ENCODE assay signal across 10 cellular contexts in genomic region chr5:129096382-129096991, GRCh38. TPM values are rescaled to one million over a fixed set of nuclear protein-coding genes. Genes with fewer than 3 reads are reported as not detected.
DNase-seq lines count a peak whose midpoint lies in the region; ATAC-seq, FAIRE-seq and TF ChIP-seq lines count a peak whose summit lies in the region.
"Had no signal": no experiment of that assay in that cellular context is flagged by ENCODE, and none has a peak within 500 bp of the region (broad histone marks: within the 10 kb centered on the region; RNA-seq: fewer than 3 reads in every experiment).

No MANE protein-coding gene starts in this region.

- H3K36me3 Mint-ChIP-seq in activated naive CD8-positive, alpha-beta T cell treated with anti-CD3 and anti-CD28 coated beads, Interleukin-2, amount 50 U/mL, for 24 hours (ENCODE audit: low read depth): peaks cover 1% of the 10 kb centered on the region
- no peaks in the 10 kb centered on the region for H3K36me3 Mint-ChIP-seq in memory B cell

- CTCF ChIA-PET in A549 (lab: Yijun Ruan, JAX): interaction anchor here (1.3 to 3.5 kb wide), 3 partner anchors 10 to 190 kb away, joined by 3 to 9 read pairs (median 6); no protein-coding TSS in a partner anchor

- TF ChIP-seq EP300 in A549 (IDR thresholded peaks at IDR 0.05): no peak
- no peak for TF ChIP-seq EP300 in tibial nerve (IDR thresholded peaks at IDR 0.05)

- H3K4me1 Mint-ChIP-seq in activated naive CD8-positive, alpha-beta T cell treated with anti-CD3 and anti-CD28 coated beads, Interleukin-2, amount 50 U/mL, for 24 hours: peaks cover 32% of the 10 kb centered on the region
- H3K4me1 Mint-ChIP-seq in memory B cell: peaks cover 18% of the 10 kb centered on the region

- no peak for TF ChIP-seq RAD21 in A549 (conservative IDR thresholded peaks at IDR 0.05 in 1 of 2, IDR thresholded peaks at IDR 0.05 in 1 of 2)

- H3K27ac Mint-ChIP-seq in activated naive CD8-positive, alpha-beta T cell treated with anti-CD3 and anti-CD28 coated beads, Interleukin-2, amount 50 U/mL, for 24 hours: no peak overlapping the region
- no peak overlapping the region for H3K27ac Mint-ChIP-seq in memory B cell

- H3K4me3 ChIP-seq in A549 (no peak overlapping the region), tibial nerve (no peak overlapping the region)

- WGBS in A549 (ENCODE audit: missing lambda C conversion rate): 96% methylated on average over 8 of the region's 8 CpGs
- WGBS in tibial nerve, 2 donors: 84 to 91% methylated on average over 8 of the region's 8 CpGs

- FAIRE-seq in A549 (lab: Jason Lieb, UNC): no peak

- no peak overlapping the region; the same call in 2 of the 3 replicates for H3K4me2 ChIP-seq in A549

- DNase-seq in A549 (ENCODE audit: low read depth in 1 of 2, low spot score in 1 of 2): peak; percentile 6 to 9
- DNase-seq in activated naive CD8-positive, alpha-beta T cell treated with anti-CD3 and anti-CD28 coated beads, Interleukin-2, amount 50 U/mL, for 24 hours: no peak
- no peak for DNase-seq in memory B cell (ENCODE audit: low spot score in 2 of 2)
- no peak for DNase-seq in tibial nerve (ENCODE audit: low spot score in 2 of 2)
- no peak for DNase-seq in NCI-H510A (lab: John Stamatoyannopoulos, UW)
- no peak for DNase-seq in COLO829 (ENCODE audit: low spot score)
- DNase-seq: activated B cell treated with CpG ODN at 0.5 μM for 24 hours, anterior cingulate cortex had no signal

- TF ChIP-seq CTCF in A549 (IDR thresholded peaks at IDR 0.05): no peak
- peak; percentile 34 for TF ChIP-seq CTCF in GM12873 (IDR thresholded peaks at IDR 0.05; ENCODE audit: insufficient read depth, low read depth, low read length, missing control alignments)
- TF ChIP-seq CTCF in tibial nerve (IDR thresholded peaks at IDR 0.05): no peak

- TF ChIP-seq POLR2A in A549 (IDR thresholded peaks at IDR 0.05; ENCODE audit: low read length) (no peak), tibial nerve (IDR thresholded peaks at IDR 0.05) (no peak)

- H3K9me3 ChIP-seq in A549 (no peaks in the 10 kb centered on the region), tibial nerve (no peaks in the 10 kb centered on the region)

- H3K27ac ChIP-seq in A549 (no peak overlapping the region), tibial nerve (no peak overlapping the region)

- H3K9me3 Mint-ChIP-seq in activated naive CD8-positive, alpha-beta T cell treated with anti-CD3 and anti-CD28 coated beads, Interleukin-2, amount 50 U/mL, for 24 hours: no peaks in the 10 kb centered on the region
- no peaks in the 10 kb centered on the region for H3K9me3 Mint-ChIP-seq in memory B cell
- H3K9me3 Mint-ChIP-seq: activated B cell treated with CpG ODN at 0.5 μM for 24 hours had no signal

- H3K4me1 ChIP-seq in A549: peaks cover 5% of the 10 kb centered on the region; the same call in 2 of the 3 replicates
- peaks cover 0 to 20% (median 5%) of the 10 kb centered on the region in 4 donors for H3K4me1 ChIP-seq in tibial nerve

- H3K27me3 Mint-ChIP-seq in activated naive CD8-positive, alpha-beta T cell treated with anti-CD3 and anti-CD28 coated beads, Interleukin-2, amount 50 U/mL, for 24 hours: peaks cover 11% of the 10 kb centered on the region
- peaks cover 2% of the 10 kb centered on the region for H3K27me3 Mint-ChIP-seq in memory B cell

- no peaks in the 10 kb centered on the region for H3K36me3 ChIP-seq in tibial nerve

- peak overlapping the region; percentile 58 for H3K4me3 Mint-ChIP-seq in activated naive CD8-positive, alpha-beta T cell treated with anti-CD3 and anti-CD28 coated beads, Interleukin-2, amount 50 U/mL, for 24 hours
- peak overlapping the region; percentile 31 for H3K4me3 Mint-ChIP-seq in memory B cell

- ATAC-seq in A549: no peak
- ATAC-seq in activated naive CD8-positive, alpha-beta T cell treated with anti-CD3 and anti-CD28 coated beads, Interleukin-2, amount 50 U/mL, for 24 hours: no peak
- ATAC-seq in memory B cell (ENCODE audit: low read depth): no peak
- no peak for ATAC-seq in GM18511 (IDR thresholded peaks at IDR 0.05; ENCODE audit: unreplicated experiment)

- H3K27me3 ChIP-seq in tibial nerve: no peaks in the 10 kb centered on the region

- POLR2A ChIA-PET in A549 (lab: Yijun Ruan, JAX): no interaction called here

TF ChIP-seq in A549, 52 proteins besides CTCF, POLR2A, EP300 and RAD21:
- TF ChIP-seq RFX5 (IDR thresholded peaks at IDR 0.05) (no peak), SMC3 (IDR thresholded peaks at IDR 0.05) (no peak), TP53 (CRISPR knock-in tag; IDR thresholded peaks at IDR 0.05) (no peak), MAZ (IDR thresholded peaks at IDR 0.05; ENCODE audit: borderline replicate concordance, low read depth, low read length) (no peak), KDM1A (IDR thresholded peaks at IDR 0.05; ENCODE audit: low read depth) (no peak), HOXB5 (CRISPR knock-in tag; IDR thresholded peaks at IDR 0.05) (no peak), USF2 (IDR thresholded peaks at IDR 0.05) (no peak), NFE2L2 (conservative IDR thresholded peaks at IDR 0.05; ENCODE audit: low read length) (no peak), ZFP36 (IDR thresholded peaks at IDR 0.05; ENCODE audit: borderline replicate concordance, partially characterized antibody) (no peak), MAFK (IDR thresholded peaks at IDR 0.05; ENCODE audit: partially characterized antibody) (no peak), E2F6 (IDR thresholded peaks at IDR 0.05; ENCODE audit: borderline replicate concordance, low read depth) (no peak), POLR2AphosphoS2 (conservative IDR thresholded peaks at IDR 0.05; ENCODE audit: low read length) (no peak), CHD4 (IDR thresholded peaks at IDR 0.05; ENCODE audit: borderline replicate concordance) (no peak), PHF8 (IDR thresholded peaks at IDR 0.05; ENCODE audit: borderline replicate concordance, low read depth) (no peak), ESRRA (IDR thresholded peaks at IDR 0.05; ENCODE audit: borderline replicate concordance, low read length) (no peak), KDM5A (IDR thresholded peaks at IDR 0.05) (no peak)
- TF ChIP-seq, protein P1, sequence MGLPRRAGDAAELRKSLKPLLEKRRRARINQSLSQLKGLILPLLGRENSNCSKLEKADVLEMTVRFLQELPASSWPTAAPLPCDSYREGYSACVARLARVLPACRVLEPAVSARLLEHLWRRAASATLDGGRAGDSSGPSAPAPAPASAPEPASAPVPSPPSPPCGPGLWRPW (IDR thresholded peaks at IDR 0.05): no peak
- TF ChIP-seq, protein P2, sequence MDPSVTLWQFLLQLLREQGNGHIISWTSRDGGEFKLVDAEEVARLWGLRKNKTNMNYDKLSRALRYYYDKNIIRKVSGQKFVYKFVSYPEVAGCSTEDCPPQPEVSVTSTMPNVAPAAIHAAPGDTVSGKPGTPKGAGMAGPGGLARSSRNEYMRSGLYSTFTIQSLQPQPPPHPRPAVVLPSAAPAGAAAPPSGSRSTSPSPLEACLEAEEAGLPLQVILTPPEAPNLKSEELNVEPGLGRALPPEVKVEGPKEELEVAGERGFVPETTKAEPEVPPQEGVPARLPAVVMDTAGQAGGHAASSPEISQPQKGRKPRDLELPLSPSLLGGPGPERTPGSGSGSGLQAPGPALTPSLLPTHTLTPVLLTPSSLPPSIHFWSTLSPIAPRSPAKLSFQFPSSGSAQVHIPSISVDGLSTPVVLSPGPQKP (IDR thresholded peaks at IDR 0.05; ENCODE audit: low read depth, low read length): no peak
- TF ChIP-seq, protein P3, sequence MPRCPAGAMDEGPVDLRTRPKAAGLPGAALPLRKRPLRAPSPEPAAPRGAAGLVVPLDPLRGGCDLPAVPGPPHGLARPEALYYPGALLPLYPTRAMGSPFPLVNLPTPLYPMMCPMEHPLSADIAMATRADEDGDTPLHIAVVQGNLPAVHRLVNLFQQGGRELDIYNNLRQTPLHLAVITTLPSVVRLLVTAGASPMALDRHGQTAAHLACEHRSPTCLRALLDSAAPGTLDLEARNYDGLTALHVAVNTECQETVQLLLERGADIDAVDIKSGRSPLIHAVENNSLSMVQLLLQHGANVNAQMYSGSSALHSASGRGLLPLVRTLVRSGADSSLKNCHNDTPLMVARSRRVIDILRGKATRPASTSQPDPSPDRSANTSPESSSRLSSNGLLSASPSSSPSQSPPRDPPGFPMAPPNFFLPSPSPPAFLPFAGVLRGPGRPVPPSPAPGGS (IDR thresholded peaks at IDR 0.05): no peak

RNA-seq across cellular contexts. Expression of gene ISOC1, which starts 1.9 kb away (rescaled TPM):
- polyA plus RNA-seq in A549 (2011; rRNA removed) (25.6 and 31.6 TPM in 2 replicates), A549 (2017; fragmentation: RNase III; extraction: RNeasy Plus Mini Kit Qiagen cat#74134 plus additional on column Dnase treatment) (15.5 to 17.8 TPM (median 17.3 TPM) in 3 replicates)
- polyA plus RNA-seq in A549 (2012; cell fraction: cytosol; rRNA removed): 14.1 and 17.3 TPM in 2 replicates
- 6.8 and 10.3 TPM in 2 replicates for polyA plus RNA-seq in A549 (2012; cell fraction: nucleus; rRNA removed)
- 11.8 and 12.4 TPM in 2 replicates for polyA minus RNA-seq in A549 (2011; rRNA and poly(A)+ RNA removed)
- 10 to 100 TPM in 3 of 4 donors, 1 to 10 TPM in 1; 9.3 to 20.5 (median 18.8) TPM for total RNA-seq in tibial nerve

Comparison
In these comparisons a context has a peak if more than half of its experiments do, and no peak if none do; other contexts are left out.
1. DNase-seq: peak in A549 (2 of 2); none in activated naive CD8-positive, alpha-beta T cell treated with anti-CD3 and anti-CD28 coated beads, Interleukin-2, amount 50 U/mL, for 24 hours (single experiment), memory B cell (0 of 2), tibial nerve (0 of 2), NCI-H510A (single experiment) and COLO829 (single experiment).